ENCODE assay signal across 8 cellular contexts in genomic region chr17:50055426-50056216, GRCh38. TPM values are rescaled to one million over a fixed set of nuclear protein-coding genes. Genes with fewer than 3 reads are reported as not detected.
DNase-seq lines count a peak whose midpoint lies in the region; ATAC-seq and TF ChIP-seq lines count a peak whose summit lies in the region.

Gene ITGA3 (plus strand): TSS chr17:50056110. CDS start chr17:50056440, 330 bp downstream.

- peak within 1 kb of the TSS; percentile 83 for H3K4me3 ChIP-seq in left ventricle myocardium inferior
- H3K4me3 ChIP-seq in aorta (ENCODE audit: low read length in 2 of 2): peak within 1 kb of the TSS; percentile 74 to 76

- intact Hi-C loops in left ventricle myocardium inferior (cut with micrococcal nuclease) (no loop called here), aorta (cut with DNase I) (loop anchor here (2.0 kb wide), 2 partner anchors 25 to 29 kb away; no protein-coding TSS in a partner anchor)

- peak within 1 kb of the TSS; percentile 93 for H3K27ac Mint-ChIP-seq in progenitor cell of endocrine pancreas

- H3K4me1 ChIP-seq in left ventricle myocardium inferior (peaks cover 82% of the 10 kb centered on the region), aorta (ENCODE audit: control insufficient read depth in 1 of 2, insufficient read depth in 2 of 2, low read length in 2 of 2) (peaks cover 6 to 10% of the 10 kb centered on the region in 2 donors)

- H3K36me3 Mint-ChIP-seq in progenitor cell of endocrine pancreas (ENCODE audit: insufficient read depth): no peaks in the 10 kb centered on the region

- H3K36me3 ChIP-seq in left ventricle myocardium inferior: no peaks in the 10 kb centered on the region
- no peaks in the 10 kb centered on the region for H3K36me3 ChIP-seq in aorta (ENCODE audit: control insufficient read depth in 1 of 2, insufficient read depth in 2 of 2, low read length in 1 of 2)

- ATAC-seq in GM19025 (IDR thresholded peaks at IDR 0.05; ENCODE audit: low read depth, unreplicated experiment) (peak; percentile 58), aorta (ENCODE audit: low FRiP score) (peak; percentile 74)

- H3K4me3 Mint-ChIP-seq in progenitor cell of endocrine pancreas (ENCODE audit: low read depth): peak within 1 kb of the TSS; percentile 83

- H3K27me3 ChIP-seq in left ventricle myocardium inferior (ENCODE audit: low read depth) (no peaks in the 10 kb centered on the region), aorta (ENCODE audit: control insufficient read depth in 1 of 2, insufficient read depth in 2 of 2, low read length in 1 of 2) (no peaks in the 10 kb centered on the region)

- H3K27ac ChIP-seq in angular gyrus (ENCODE audit: low read depth, low read length) (peak within 1 kb of the TSS; percentile 81), left ventricle myocardium inferior (replicated peaks) (peak within 1 kb of the TSS; percentile 91), aorta (ENCODE audit: low read depth in 1 of 2, low read length in 2 of 2) (peak within 1 kb of the TSS; percentile 74 to 95)

- no peaks in the 10 kb centered on the region for H3K9me3 ChIP-seq in left ventricle myocardium inferior (replicated peaks)
- H3K9me3 ChIP-seq in aorta (ENCODE audit: control insufficient read depth, low read length): no peaks in the 10 kb centered on the region

- H3K9me3 Mint-ChIP-seq in progenitor cell of endocrine pancreas (ENCODE audit: low read depth): no peaks in the 10 kb centered on the region

- peaks cover 33% of the 10 kb centered on the region for H3K4me1 Mint-ChIP-seq in progenitor cell of endocrine pancreas (ENCODE audit: low read depth)

- TF ChIP-seq CTCF in left ventricle myocardium inferior (IDR thresholded peaks at IDR 0.05; ENCODE audit: borderline replicate concordance) (no peak), progenitor cell of endocrine pancreas (IDR thresholded peaks at IDR 0.05; ENCODE audit: unreplicated experiment) (no peak)

- WGBS in aorta, 2 donors: 1% methylated on average over 55 to 65 of the region's 65 CpGs

- H3K27me3 Mint-ChIP-seq in progenitor cell of endocrine pancreas: peaks cover 30% of the 10 kb centered on the region

- peak; percentile 97 for DNase-seq in A172 (ENCODE audit: low spot score)
- peak; percentile 87 for DNase-seq in LoVo (ENCODE audit: low spot score)
- DNase-seq in T-helper 1 cell: peak; percentile 47 to 64 (median 51)
- DNase-seq in left ventricle myocardium inferior: peak; percentile 78
- DNase-seq in progenitor cell of endocrine pancreas (ENCODE audit: low spot score, unreplicated experiment): peak; percentile 82
- peak; percentile 90 to 94 for DNase-seq in aorta

RNA-seq across cellular contexts. Expression of gene ITGA3, which starts in this region (rescaled TPM):
- 839 and 951 TPM in 2 replicates for total RNA-seq in A172 (2014; rRNA removed; shearing (Covaris generic))
- total RNA-seq in left ventricle myocardium inferior (17.0 TPM), progenitor cell of endocrine pancreas (17.6 and 19.5 TPM in 2 replicates), aorta (100 to 1,000 TPM; 113 to 150 TPM)
- polyA plus RNA-seq in aorta: 100 to 1,000 TPM in 1 of 2 donors, 10 to 100 TPM in 1; 48.1 to 159 TPM

Comparison
In these comparisons a context has a peak if more than half of its experiments do, and no peak if none do; other contexts are left out.
1. Peak in every context shown above with its lines: DNase-seq, ATAC-seq, H3K4me3 ChIP-seq and H3K27ac ChIP-seq.